ENCODE assay signal across 8 cellular contexts in genomic region chr5:170254056-170254455, GRCh38.
DNase-seq lines count a peak whose midpoint lies in the region; ATAC-seq lines count a peak whose summit lies in the region.

No MANE protein-coding gene starts in this region.

- DNase-seq in activated CD4-positive, CD25-positive, alpha-beta regulatory T cell (lab: John Stamatoyannopoulos, UW), result peak; percentile 12 to 59 (median 44)
- no peak for DNase-seq in activated CD4-positive, CD25-positive, alpha-beta regulatory T cell treated with anti-CD3 and anti-CD28 coated beads, Interleukin-2, amount 50 U/mL, for 72 hours
- peak; percentile 49 for DNase-seq in activated T-helper 9 cell treated with anti-CD3 and anti-CD28 coated beads, Interleukin-2, amount 50 U/mL, for 16 hours (ENCODE audit: low read depth)
- DNase-seq in stimulated activated CD4-positive, alpha-beta T cell treated with anti-CD3 and anti-CD28 coated beads, Interleukin-1b, Interleukin-23, amount 100 ng/mL, for 48 hours, result peak; percentile 75
- DNase-seq in NCI-H774 (lab: John Stamatoyannopoulos, UW) (no peak), DMS53 treated with DMSO at 0.1 percent for 48 hours (lab: John Stamatoyannopoulos, UW; ENCODE audit: unreplicated experiment) (no peak), 8988T (no peak)

- peak; percentile 95 for ATAC-seq in HG03565 (IDR thresholded peaks at IDR 0.05; ENCODE audit: unreplicated experiment)

Comparison
In these comparisons a context has a peak if more than half of its experiments do, and no peak if none do; other contexts are left out.
1. DNase-seq: peak in activated CD4-positive, CD25-positive, alpha-beta regulatory T cell (4 of 4), activated T-helper 9 cell treated with anti-CD3 and anti-CD28 coated beads, Interleukin-2, amount 50 U/mL, for 16 hours (single experiment) and stimulated activated CD4-positive, alpha-beta T cell treated with anti-CD3 and anti-CD28 coated beads, Interleukin-1b, Interleukin-23, amount 100 ng/mL, for 48 hours (single experiment); none in activated CD4-positive, CD25-positive, alpha-beta regulatory T cell treated with anti-CD3 and anti-CD28 coated beads, Interleukin-2, amount 50 U/mL, for 72 hours (single experiment), NCI-H774 (single experiment), DMS53 treated with DMSO at 0.1 percent for 48 hours (single experiment) and 8988T (single experiment).